ENCODE assay signal across 9 cellular contexts in genomic region chr18:55236150-55236931, GRCh38.
DNase-seq lines count a peak whose midpoint lies in the region; ATAC-seq, FAIRE-seq and TF ChIP-seq lines count a peak whose summit lies in the region.
"Had no signal": no experiment of that assay in that cellular context is flagged by ENCODE, and none has a peak within 500 bp of the region (broad histone marks: within the 10 kb centered on the region; RNA-seq: fewer than 3 reads in every experiment).

No MANE protein-coding gene starts in this region.

- DNase-seq in GM12864 (ENCODE audit: low read depth) (peak; percentile 61), fibroblast of lung (ENCODE audit: low read depth in 2 of 2) (peak; percentile 62 to 69), NCI-H2171 treated with DMSO at 0.1 percent for 48 hours (lab: John Stamatoyannopoulos, UW) (no peak), NCI-H187 treated with DMSO at 0.1 percent for 48 hours (lab: John Stamatoyannopoulos, UW) (no peak), CD14-positive monocyte (ENCODE audit: low spot score) (no peak), D721Med (ENCODE audit: insufficient read length, low spot score) (no peak)
- DNase-seq: DND-41 had no signal

- H3K27me3 ChIP-seq in fibroblast of lung (ENCODE audit: control insufficient read depth, insufficient read depth, low read length): no peaks in the 10 kb centered on the region

- H4K20me1 ChIP-seq in fibroblast of lung (ENCODE audit: control insufficient read depth, extremely low read depth, insufficient read depth, low read length): no peaks in the 10 kb centered on the region

- H3K79me2 ChIP-seq in fibroblast of lung (ENCODE audit: control insufficient read depth, insufficient read depth, low read length): no peaks in the 10 kb centered on the region

- H3K36me3 Mint-ChIP-seq in CD14-positive monocyte: peaks cover 4 to 15% of the 10 kb centered on the region in 2 donors

- no peak overlapping the region for H2AFZ ChIP-seq in fibroblast of lung (ENCODE audit: low read length)

- no peak for TF ChIP-seq CTCF in GM12864 (IDR thresholded peaks at IDR 0.05; ENCODE audit: low read depth, low read length, missing control alignments)
- TF ChIP-seq CTCF in fibroblast of lung (conservative IDR thresholded peaks at IDR 0.05 in 1 of 2, IDR thresholded peaks at IDR 0.05 in 1 of 2; ENCODE audit: low read depth in 1 of 2, low read length in 2 of 2): no peak
- TF ChIP-seq CTCF in CD14-positive monocyte (IDR thresholded peaks at IDR 0.05): no peak
- TF ChIP-seq CTCF in D721Med (IDR thresholded peaks at IDR 0.05; ENCODE audit: insufficient read depth, missing control alignments): no peak

- H3K36me3 ChIP-seq in fibroblast of lung (ENCODE audit: control insufficient read depth, insufficient read depth, low read length): peaks cover 6% of the 10 kb centered on the region

- H3K4me3 Mint-ChIP-seq in CD14-positive monocyte: no peak overlapping the region

- intact Hi-C loops in CD14-positive monocyte (cut with micrococcal nuclease): no loop called here

- no peaks in the 10 kb centered on the region for H3K27me3 Mint-ChIP-seq in CD14-positive monocyte (ENCODE audit: low read depth in 3 of 3)

- H3K9me3 Mint-ChIP-seq in CD14-positive monocyte: no peaks in the 10 kb centered on the region

- no peak overlapping the region for H3K27ac Mint-ChIP-seq in CD14-positive monocyte

- H3K4me1 ChIP-seq in fibroblast of lung (ENCODE audit: control insufficient read depth, extremely low read depth, insufficient read depth, low read length): no peaks in the 10 kb centered on the region

- H3K4me1 Mint-ChIP-seq in CD14-positive monocyte: peaks cover 18% of the 10 kb centered on the region

- H3K27ac ChIP-seq in fibroblast of lung (ENCODE audit: insufficient read depth, low read length): no peak overlapping the region

- no peak overlapping the region for H3K4me2 ChIP-seq in fibroblast of lung (ENCODE audit: extremely low read depth, insufficient read depth, low read length)

- H3K9ac ChIP-seq in fibroblast of lung (ENCODE audit: insufficient read depth, low read length): no peak overlapping the region

- H3K9me3 ChIP-seq in fibroblast of lung (ENCODE audit: control insufficient read depth, insufficient read depth, low read depth, low read length): no peaks in the 10 kb centered on the region

- ATAC-seq in GM21528 (IDR thresholded peaks at IDR 0.05; ENCODE audit: low FRiP score, unreplicated experiment) (peak; percentile 48), HG03571 (IDR thresholded peaks at IDR 0.05; ENCODE audit: unreplicated experiment) (peak; percentile 56)

- H3K4me3 ChIP-seq in GM12864 (ENCODE audit: low read depth, low read length) (no peak overlapping the region), fibroblast of lung (replicated peaks in 1 of 4; ENCODE audit: control extremely low read depth in 1 of 4, insufficient read depth in 1 of 4, low read depth in 3 of 4, low read length in 4 of 4) (no peak overlapping the region)

- no peak for FAIRE-seq in D721Med (lab: Jason Lieb, UNC)

Comparison
In these comparisons a context has a peak if more than half of its experiments do, and no peak if none do; other contexts are left out.
1. DNase-seq: peak in GM12864 (single experiment) and fibroblast of lung (2 of 2); none in NCI-H2171 treated with DMSO at 0.1 percent for 48 hours (single experiment), NCI-H187 treated with DMSO at 0.1 percent for 48 hours (single experiment), CD14-positive monocyte (single experiment) and D721Med (single experiment).